Comparison of ENCODE assay signal across 1 cellular context in the genomic region with DNA sequence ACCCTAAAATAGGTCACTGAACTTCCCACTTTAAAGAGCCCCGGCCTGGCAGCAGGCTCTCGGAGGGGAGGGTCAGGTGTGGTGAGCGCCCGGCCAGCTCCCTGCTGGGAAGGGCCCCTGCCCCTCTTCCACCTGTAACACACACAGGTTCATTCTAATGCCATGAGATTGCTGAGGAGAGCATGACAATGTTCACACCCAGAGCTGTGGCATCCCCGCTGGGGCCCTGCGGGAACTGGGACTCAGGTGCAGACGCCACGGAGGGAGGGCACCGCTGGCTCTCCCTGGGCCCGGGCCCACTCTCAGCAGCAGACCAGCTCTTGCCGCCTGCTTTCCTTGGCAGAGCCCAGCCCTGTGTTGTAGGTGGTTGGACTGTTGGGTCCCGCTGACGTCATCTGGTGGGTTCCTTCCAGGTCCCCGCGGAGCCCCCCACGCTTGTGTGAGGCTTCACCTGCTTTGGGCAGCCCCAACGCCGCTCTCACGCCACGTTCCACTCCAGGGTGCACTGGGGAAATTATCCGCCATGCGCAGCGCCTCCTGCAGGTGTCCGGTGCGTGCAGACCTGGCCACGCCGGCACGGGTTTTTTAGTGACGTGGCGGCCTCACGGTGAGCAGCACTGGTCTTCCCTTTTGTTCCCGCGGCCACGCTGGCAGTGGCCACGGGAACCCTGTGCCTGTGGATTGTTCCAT.
TF ChIP-seq lines count a peak whose summit lies in the region.

No MANE protein-coding gene starts in this region.

TF ChIP-seq in GM23338, 12 proteins besides CTCF, POLR2A, EP300 and RAD21:
- TF ChIP-seq, protein P1, sequence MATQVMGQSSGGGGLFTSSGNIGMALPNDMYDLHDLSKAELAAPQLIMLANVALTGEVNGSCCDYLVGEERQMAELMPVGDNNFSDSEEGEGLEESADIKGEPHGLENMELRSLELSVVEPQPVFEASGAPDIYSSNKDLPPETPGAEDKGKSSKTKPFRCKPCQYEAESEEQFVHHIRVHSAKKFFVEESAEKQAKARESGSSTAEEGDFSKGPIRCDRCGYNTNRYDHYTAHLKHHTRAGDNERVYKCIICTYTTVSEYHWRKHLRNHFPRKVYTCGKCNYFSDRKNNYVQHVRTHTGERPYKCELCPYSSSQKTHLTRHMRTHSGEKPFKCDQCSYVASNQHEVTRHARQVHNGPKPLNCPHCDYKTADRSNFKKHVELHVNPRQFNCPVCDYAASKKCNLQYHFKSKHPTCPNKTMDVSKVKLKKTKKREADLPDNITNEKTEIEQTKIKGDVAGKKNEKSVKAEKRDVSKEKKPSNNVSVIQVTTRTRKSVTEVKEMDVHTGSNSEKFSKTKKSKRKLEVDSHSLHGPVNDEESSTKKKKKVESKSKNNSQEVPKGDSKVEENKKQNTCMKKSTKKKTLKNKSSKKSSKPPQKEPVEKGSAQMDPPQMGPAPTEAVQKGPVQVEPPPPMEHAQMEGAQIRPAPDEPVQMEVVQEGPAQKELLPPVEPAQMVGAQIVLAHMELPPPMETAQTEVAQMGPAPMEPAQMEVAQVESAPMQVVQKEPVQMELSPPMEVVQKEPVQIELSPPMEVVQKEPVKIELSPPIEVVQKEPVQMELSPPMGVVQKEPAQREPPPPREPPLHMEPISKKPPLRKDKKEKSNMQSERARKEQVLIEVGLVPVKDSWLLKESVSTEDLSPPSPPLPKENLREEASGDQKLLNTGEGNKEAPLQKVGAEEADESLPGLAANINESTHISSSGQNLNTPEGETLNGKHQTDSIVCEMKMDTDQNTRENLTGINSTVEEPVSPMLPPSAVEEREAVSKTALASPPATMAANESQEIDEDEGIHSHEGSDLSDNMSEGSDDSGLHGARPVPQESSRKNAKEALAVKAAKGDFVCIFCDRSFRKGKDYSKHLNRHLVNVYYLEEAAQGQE (IDR thresholded peaks at IDR 0.05; ENCODE audit: unreplicated experiment), result no peak
- TF ChIP-seq EZH2 (IDR thresholded peaks at IDR 0.05; ENCODE audit: low read depth, unreplicated experiment) (no peak), ZNF331 (CRISPR knock-in tag; IDR thresholded peaks at IDR 0.05; ENCODE audit: low read depth) (no peak), STAT1 (IDR thresholded peaks at IDR 0.05; ENCODE audit: unreplicated experiment) (no peak), ZNF114 (CRISPR knock-in tag; IDR thresholded peaks at IDR 0.05) (no peak), EZH2phosphoT487 (IDR thresholded peaks at IDR 0.05; ENCODE audit: unreplicated experiment) (no peak), POLR2AphosphoS5 (IDR thresholded peaks at IDR 0.05; ENCODE audit: low read depth) (no peak), NANOG (IDR thresholded peaks at IDR 0.05; ENCODE audit: borderline replicate concordance) (no peak), JUNB (IDR thresholded peaks at IDR 0.05; ENCODE audit: unreplicated experiment) (no peak), CREB1 (CRISPR knock-in tag; IDR thresholded peaks at IDR 0.05; ENCODE audit: low read depth) (no peak)
- TF ChIP-seq, protein P2, sequence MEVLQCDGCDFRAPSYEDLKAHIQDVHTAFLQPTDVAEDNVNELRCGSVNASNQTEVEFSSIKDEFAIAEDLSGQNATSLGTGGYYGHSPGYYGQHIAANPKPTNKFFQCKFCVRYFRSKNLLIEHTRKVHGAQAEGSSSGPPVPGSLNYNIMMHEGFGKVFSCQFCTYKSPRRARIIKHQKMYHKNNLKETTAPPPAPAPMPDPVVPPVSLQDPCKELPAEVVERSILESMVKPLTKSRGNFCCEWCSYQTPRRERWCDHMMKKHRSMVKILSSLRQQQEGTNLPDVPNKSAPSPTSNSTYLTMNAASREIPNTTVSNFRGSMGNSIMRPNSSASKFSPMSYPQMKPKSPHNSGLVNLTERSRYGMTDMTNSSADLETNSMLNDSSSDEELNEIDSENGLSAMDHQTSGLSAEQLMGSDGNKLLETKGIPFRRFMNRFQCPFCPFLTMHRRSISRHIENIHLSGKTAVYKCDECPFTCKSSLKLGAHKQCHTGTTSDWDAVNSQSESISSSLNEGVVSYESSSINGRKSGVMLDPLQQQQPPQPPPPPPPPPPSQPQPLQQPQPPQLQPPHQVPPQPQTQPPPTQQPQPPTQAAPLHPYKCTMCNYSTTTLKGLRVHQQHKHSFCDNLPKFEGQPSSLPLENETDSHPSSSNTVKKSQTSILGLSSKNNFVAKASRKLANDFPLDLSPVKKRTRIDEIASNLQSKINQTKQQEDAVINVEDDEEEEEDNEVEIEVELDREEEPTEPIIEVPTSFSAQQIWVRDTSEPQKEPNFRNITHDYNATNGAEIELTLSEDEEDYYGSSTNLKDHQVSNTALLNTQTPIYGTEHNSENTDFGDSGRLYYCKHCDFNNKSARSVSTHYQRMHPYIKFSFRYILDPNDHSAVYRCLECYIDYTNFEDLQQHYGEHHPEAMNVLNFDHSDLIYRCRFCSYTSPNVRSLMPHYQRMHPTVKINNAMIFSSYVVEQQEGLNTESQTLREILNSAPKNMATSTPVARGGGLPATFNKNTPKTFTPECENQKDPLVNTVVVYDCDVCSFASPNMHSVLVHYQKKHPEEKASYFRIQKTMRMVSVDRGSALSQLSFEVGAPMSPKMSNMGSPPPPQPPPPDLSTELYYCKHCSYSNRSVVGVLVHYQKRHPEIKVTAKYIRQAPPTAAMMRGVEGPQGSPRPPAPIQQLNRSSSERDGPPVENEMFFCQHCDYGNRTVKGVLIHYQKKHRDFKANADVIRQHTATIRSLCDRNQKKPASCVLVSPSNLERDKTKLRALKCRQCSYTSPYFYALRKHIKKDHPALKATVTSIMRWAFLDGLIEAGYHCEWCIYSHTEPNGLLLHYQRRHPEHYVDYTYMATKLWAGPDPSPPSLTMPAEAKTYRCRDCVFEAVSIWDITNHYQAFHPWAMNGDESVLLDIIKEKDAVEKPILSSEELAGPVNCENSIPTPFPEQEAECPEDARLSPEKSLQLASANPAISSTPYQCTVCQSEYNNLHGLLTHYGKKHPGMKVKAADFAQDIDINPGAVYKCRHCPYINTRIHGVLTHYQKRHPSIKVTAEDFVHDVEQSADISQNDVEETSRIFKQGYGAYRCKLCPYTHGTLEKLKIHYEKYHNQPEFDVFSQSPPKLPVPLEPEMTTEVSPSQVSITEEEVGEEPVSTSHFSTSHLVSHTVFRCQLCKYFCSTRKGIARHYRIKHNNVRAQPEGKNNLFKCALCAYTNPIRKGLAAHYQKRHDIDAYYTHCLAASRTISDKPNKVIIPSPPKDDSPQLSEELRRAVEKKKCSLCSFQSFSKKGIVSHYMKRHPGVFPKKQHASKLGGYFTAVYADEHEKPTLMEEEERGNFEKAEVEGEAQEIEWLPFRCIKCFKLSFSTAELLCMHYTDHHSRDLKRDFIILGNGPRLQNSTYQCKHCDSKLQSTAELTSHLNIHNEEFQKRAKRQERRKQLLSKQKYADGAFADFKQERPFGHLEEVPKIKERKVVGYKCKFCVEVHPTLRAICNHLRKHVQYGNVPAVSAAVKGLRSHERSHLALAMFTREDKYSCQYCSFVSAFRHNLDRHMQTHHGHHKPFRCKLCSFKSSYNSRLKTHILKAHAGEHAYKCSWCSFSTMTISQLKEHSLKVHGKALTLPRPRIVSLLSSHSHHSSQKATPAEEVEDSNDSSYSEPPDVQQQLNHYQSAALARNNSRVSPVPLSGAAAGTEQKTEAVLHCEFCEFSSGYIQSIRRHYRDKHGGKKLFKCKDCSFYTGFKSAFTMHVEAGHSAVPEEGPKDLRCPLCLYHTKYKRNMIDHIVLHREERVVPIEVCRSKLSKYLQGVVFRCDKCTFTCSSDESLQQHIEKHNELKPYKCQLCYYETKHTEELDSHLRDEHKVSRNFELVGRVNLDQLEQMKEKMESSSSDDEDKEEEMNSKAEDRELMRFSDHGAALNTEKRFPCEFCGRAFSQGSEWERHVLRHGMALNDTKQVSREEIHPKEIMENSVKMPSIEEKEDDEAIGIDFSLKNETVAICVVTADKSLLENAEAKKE (CRISPR knock-in tag; IDR thresholded peaks at IDR 0.05), result no peak
- TF ChIP-seq, protein P3, sequence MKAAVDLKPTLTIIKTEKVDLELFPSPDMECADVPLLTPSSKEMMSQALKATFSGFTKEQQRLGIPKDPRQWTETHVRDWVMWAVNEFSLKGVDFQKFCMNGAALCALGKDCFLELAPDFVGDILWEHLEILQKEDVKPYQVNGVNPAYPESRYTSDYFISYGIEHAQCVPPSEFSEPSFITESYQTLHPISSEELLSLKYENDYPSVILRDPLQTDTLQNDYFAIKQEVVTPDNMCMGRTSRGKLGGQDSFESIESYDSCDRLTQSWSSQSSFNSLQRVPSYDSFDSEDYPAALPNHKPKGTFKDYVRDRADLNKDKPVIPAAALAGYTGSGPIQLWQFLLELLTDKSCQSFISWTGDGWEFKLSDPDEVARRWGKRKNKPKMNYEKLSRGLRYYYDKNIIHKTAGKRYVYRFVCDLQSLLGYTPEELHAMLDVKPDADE (IDR thresholded peaks at IDR 0.05), result no peak
